ENCODE assay signal across 26 cellular contexts in the genomic region with DNA sequence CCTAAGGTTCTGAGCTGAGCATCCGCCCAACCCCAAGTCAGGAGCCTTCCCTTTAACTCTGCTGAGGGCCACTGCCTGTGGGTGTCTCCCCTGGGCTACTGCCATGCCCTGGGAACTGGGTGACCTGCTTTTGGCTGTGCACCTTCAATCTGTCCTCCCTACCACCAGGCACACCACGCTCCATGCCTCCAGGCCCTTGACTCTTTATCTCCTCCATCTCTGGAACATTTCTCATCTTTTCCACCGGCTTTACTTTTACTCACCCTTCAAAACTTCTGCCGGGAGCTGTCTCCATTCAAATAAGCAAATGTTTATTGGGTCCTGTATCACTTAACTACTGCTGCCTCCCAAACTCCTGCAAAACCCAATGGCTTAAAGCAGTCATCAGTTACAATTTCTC.
"Had no signal": no experiment of that assay in that cellular context is flagged by ENCODE, and none has a peak within 500 bp of the region (broad histone marks: within the 10 kb centered on the region; RNA-seq: fewer than 3 reads in every experiment).

No MANE protein-coding gene starts in this region.

- H3K27ac ChIP-seq: brain microvascular endothelial cell, coronary artery, dorsolateral prefrontal cortex, WERI-Rb-1 had no signal

- ATAC-seq: activated CD4-positive, CD25-positive, alpha-beta regulatory T cell treated with anti-CD3 and anti-CD28 coated beads, Interleukin-2, amount 50 U/mL, for 24 hours; activated CD8-positive, alpha-beta T cell treated with anti-CD3 and anti-CD28 coated beads for 36 hours; activated T-cell treated with anti-CD3 and anti-CD28 coated beads, Interleukin-2, amount 50 U/mL, for 4 hours; activated T-helper 17 cell treated with anti-CD3 and anti-CD28 coated beads, Interleukin-2, amount 50 U/mL, for 72 hours; esophagus mucosa; T-helper 17 cell had no signal

- DNase-seq: activated B cell treated with CpG ODN at 0.5 μM for 24 hours; activated CD4-positive, alpha-beta T cell treated with anti-CD3 and anti-CD28 coated beads for 48 hours; activated CD4-positive, alpha-beta T cell treated with anti-CD3 and anti-CD28 coated beads, Interleukin-2, amount 50 U/mL, for 1 hour; activated CD4-positive, alpha-beta T cell treated with anti-CD3 and anti-CD28 coated beads, Interleukin-2, amount 50 U/mL, for 48 hours; activated CD8-positive, alpha-beta memory T cell treated with anti-CD3 and anti-CD28 coated beads for 24 hours; activated CD8-positive, alpha-beta T cell treated with anti-CD3 and anti-CD28 coated beads for 36 hours; activated effector memory CD4-positive, alpha-beta T cell treated with Interleukin-2 at 50 U/mL for 16 hours; activated gamma-delta T cell treated with Interleukin-2 at 50 U/mL for 16 hours; activated naive CD4-positive, alpha-beta T cell treated with anti-CD3 and anti-CD28 coated beads, Interleukin-2, amount 50 U/mL, for 16 hours; activated naive CD4-positive, alpha-beta T cell treated with Interleukin-2 at 50 U/mL for 16 hours; activated T-cell treated with anti-CD3 and anti-CD28 coated beads, Interleukin-2, amount 50 U/mL, for 4 hours; amniotic stem cell; anterior cingulate cortex; brain microvascular endothelial cell; dorsolateral prefrontal cortex; effector memory CD4-positive, alpha-beta T cell; endodermal cell; foreskin fibroblast; head of caudate nucleus; T-helper 17 cell; T1000; WERI-Rb-1 had no signal

- H3K27me3 ChIP-seq: brain microvascular endothelial cell, dorsolateral prefrontal cortex had no signal

- H3K36me3 ChIP-seq: brain microvascular endothelial cell, WERI-Rb-1 had no signal

- H3K4me3 ChIP-seq: coronary artery, dorsolateral prefrontal cortex had no signal
